22 cellular contexts compared by ENCODE assay signal in the genomic region with DNA sequence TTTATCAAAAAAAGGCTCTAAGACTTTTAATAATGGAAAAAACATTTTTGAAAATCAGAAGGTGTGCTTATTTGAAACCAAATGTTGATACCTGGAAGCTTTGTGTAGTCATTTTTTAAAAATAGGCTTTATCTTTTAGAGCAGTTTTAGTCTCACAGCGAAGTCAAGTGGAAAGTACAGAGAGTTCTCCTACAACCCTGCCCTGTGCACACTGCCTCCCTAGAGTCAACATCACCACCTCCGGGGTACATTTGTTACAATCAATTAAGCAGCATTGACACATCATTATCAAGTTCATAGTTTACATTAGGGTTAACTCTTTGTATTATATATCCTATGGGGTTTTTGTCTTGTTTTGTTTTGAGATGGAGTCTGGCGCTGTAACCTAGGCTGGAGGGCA. TPM values are rescaled to one million over a fixed set of nuclear protein-coding genes. Genes with fewer than 3 reads are reported as not detected.
DNase-seq lines count a peak whose midpoint lies in the region; ATAC-seq, FAIRE-seq and TF ChIP-seq lines count a peak whose summit lies in the region.
"Had no signal": no experiment of that assay in that cellular context is flagged by ENCODE, and none has a peak within 500 bp of the region (broad histone marks: within the 10 kb centered on the region; RNA-seq: fewer than 3 reads in every experiment).

No MANE protein-coding gene starts in this region.

- H3K4me3 ChIP-seq in stomach, result no peak overlapping the region
- H3K4me3 ChIP-seq: BLaER1 treated with 17β-estradiol and CSF1 and Interleukin-3, amounts not matched to agents 10 nM and 100 nM; GM12878 had no signal

- TF ChIP-seq POLR2A in stomach (IDR thresholded peaks at IDR 0.05), result no peak

- FAIRE-seq in islet of Langerhans (lab: Jason Lieb, UNC), result peak; percentile 99
- FAIRE-seq: GM12878, GM19239, H1 had no signal

- no peaks in the 10 kb centered on the region for H3K9me3 ChIP-seq in stomach

- TF ChIP-seq CTCF in stomach (IDR thresholded peaks at IDR 0.05) (no peak), mesothelial cell of epicardium (IDR thresholded peaks at IDR 0.05; ENCODE audit: unreplicated experiment) (no peak)

- no peaks in the 10 kb centered on the region for H3K9me3 Mint-ChIP-seq in mesothelial cell of epicardium
- H3K9me3 Mint-ChIP-seq: CD4-positive, CD25-positive, alpha-beta regulatory T cell; CD8-positive, alpha-beta memory T cell; H9 had no signal

- H3K36me3 ChIP-seq in stomach, result no peaks in the 10 kb centered on the region
- H3K36me3 ChIP-seq: BLaER1 treated with 17β-estradiol and CSF1 and Interleukin-3, amounts not matched to agents 10 nM and 100 nM had no signal

- DNase-seq in left ventricle myocardium superior, result no peak
- DNase-seq in Right ventricle myocardium inferior (ENCODE audit: missing footprints), result no peak
- peak; percentile 68 for DNase-seq in NCI-H748 (lab: John Stamatoyannopoulos, UW; ENCODE audit: unreplicated experiment)
- DNase-seq in stomach, result peak; percentile 52
- DNase-seq in mesothelial cell of epicardium (ENCODE audit: low spot score in 2 of 2, unreplicated experiment in 2 of 2), result no peak
- no peak for DNase-seq in left colon
- DNase-seq: CD4-positive, CD25-positive, alpha-beta regulatory T cell; CD8-positive, alpha-beta memory T cell; COR-L47; DMS 273 treated with DMSO at 0.1 percent for 48 hours; DMS53; DND-41; EL; H9 had no signal

- H3K4me3 Mint-ChIP-seq in mesothelial cell of epicardium, result no peak overlapping the region
- H3K4me3 Mint-ChIP-seq: B cell; CD4-positive, CD25-positive, alpha-beta regulatory T cell; CD8-positive, alpha-beta memory T cell; H9 had no signal

- TF ChIP-seq EP300 in stomach (IDR thresholded peaks at IDR 0.05), result no peak

- 43 to 60% (median 52%) methylated on average over 3 of the region's 3 CpGs for WGBS in stomach, 5 donors

- intact Hi-C loops in left ventricle myocardium superior (cut with micrococcal nuclease) (no loop called here), Right ventricle myocardium inferior (cut with DNase I) (no loop called here), stomach (cut with DNase I; ENCODE audit: low total_unique reads) (no loop called here), left colon (cut with DNase I, micrococcal nuclease) (no loop called here)

- peaks cover 7% of the 10 kb centered on the region for H3K4me1 Mint-ChIP-seq in mesothelial cell of epicardium
- H3K4me1 Mint-ChIP-seq: B cell; CD4-positive, CD25-positive, alpha-beta regulatory T cell; CD8-positive, alpha-beta memory T cell had no signal

- H3K27ac ChIP-seq in stomach, result peak overlapping the region; percentile 38 to 73 (median 47)
- H3K27ac ChIP-seq: BLaER1 treated with 17β-estradiol and CSF1 and Interleukin-3, amounts not matched to agents 10 nM and 100 nM had no signal

- no peaks in the 10 kb centered on the region for H3K27me3 ChIP-seq in stomach
- H3K27me3 ChIP-seq: BLaER1 treated with 17β-estradiol and CSF1 and Interleukin-3, amounts not matched to agents 10 nM and 100 nM had no signal

- no peaks in the 10 kb centered on the region for H3K36me3 Mint-ChIP-seq in mesothelial cell of epicardium
- H3K36me3 Mint-ChIP-seq: CD4-positive, CD25-positive, alpha-beta regulatory T cell; CD8-positive, alpha-beta memory T cell had no signal

- H3K4me1 ChIP-seq in stomach, result peaks cover 0 to 3% (median 0%) of the 10 kb centered on the region in 4 donors

- no peak overlapping the region for H3K27ac Mint-ChIP-seq in mesothelial cell of epicardium
- H3K27ac Mint-ChIP-seq: B cell; CD8-positive, alpha-beta memory T cell; H9 had no signal

- peaks cover 18% of the 10 kb centered on the region for H3K27me3 Mint-ChIP-seq in mesothelial cell of epicardium (ENCODE audit: low read depth)

- ATAC-seq in left ventricle myocardium superior (peak; percentile 86), Right ventricle myocardium inferior (no peak), HG03565 (IDR thresholded peaks at IDR 0.05; ENCODE audit: unreplicated experiment) (no peak), left colon (no peak)
- ATAC-seq: GM12878 had no signal

RNA-seq across cellular contexts. Expression of a gene that starts 10.7 kb away (rescaled TPM):
- total RNA-seq in left ventricle myocardium superior (8.6 TPM), Right ventricle myocardium inferior (7.2 TPM), stomach (100 to 1,000 TPM in 1 of 5 donors, 10 to 100 TPM in 3, 1 to 10 TPM in 1; 3.2 to 103 (median 33.4) TPM), mesothelial cell of epicardium (6.4 to 7.5 TPM (median 7.0 TPM) in 3 replicates), left colon (1 to 10 TPM; 2.2 to 3.8 TPM)
- 10 to 100 TPM in 2 of 3 donors, 1 to 10 TPM in 1; 6.1 to 23.2 (median 20.6) TPM for polyA plus RNA-seq in stomach
- total RNA-seq: HT-29 had no signal

Comparison
In these comparisons a context has a peak if more than half of its experiments do, and no peak if none do; other contexts are left out.
1. DNase-seq: peak in NCI-H748 (single experiment) and stomach (single experiment); none in left ventricle myocardium superior (single experiment), Right ventricle myocardium inferior (single experiment), mesothelial cell of epicardium (0 of 2) and left colon (0 of 2).